9 cellular contexts compared by ENCODE assay signal in genomic region chr22:42316988-42317387, GRCh38. TPM values are rescaled to one million over a fixed set of nuclear protein-coding genes. Genes with fewer than 3 reads are reported as not detected.
DNase-seq lines count a peak whose midpoint lies in the region; ATAC-seq lines count a peak whose summit lies in the region.
"Had no signal": no experiment of that assay in that cellular context is flagged by ENCODE, and none has a peak within 500 bp of the region (broad histone marks: within the 10 kb centered on the region; RNA-seq: fewer than 3 reads in every experiment).

No MANE protein-coding gene starts in this region.

- H3K4me1 Mint-ChIP-seq in activated CD8-positive, alpha-beta memory T cell treated with anti-CD3 and anti-CD28 coated beads, Interleukin-2, amount 10 ng/mL, durations not matched to agents 7 days and 5 days, result peaks cover 13% of the 10 kb centered on the region

- no peaks in the 10 kb centered on the region for H3K9me3 Mint-ChIP-seq in activated CD8-positive, alpha-beta memory T cell treated with anti-CD3 and anti-CD28 coated beads, Interleukin-2, amount 10 ng/mL, durations not matched to agents 7 days and 5 days (ENCODE audit: low read depth)

- H3K36me3 Mint-ChIP-seq in activated CD8-positive, alpha-beta memory T cell treated with anti-CD3 and anti-CD28 coated beads, Interleukin-2, amount 10 ng/mL, durations not matched to agents 7 days and 5 days, result no peaks in the 10 kb centered on the region

- H3K4me3 Mint-ChIP-seq in activated CD8-positive, alpha-beta memory T cell treated with anti-CD3 and anti-CD28 coated beads, Interleukin-2, amount 10 ng/mL, durations not matched to agents 7 days and 5 days, result no peak overlapping the region

- no peaks in the 10 kb centered on the region for H3K27me3 Mint-ChIP-seq in activated CD8-positive, alpha-beta memory T cell treated with anti-CD3 and anti-CD28 coated beads, Interleukin-2, amount 10 ng/mL, durations not matched to agents 7 days and 5 days

- peak; percentile 84 for ATAC-seq in activated CD8-positive, alpha-beta memory T cell treated with anti-CD3 and anti-CD28 coated beads, Interleukin-2, amount 10 ng/mL, durations not matched to agents 7 days and 5 days
- ATAC-seq: Panc1 had no signal

- H3K27ac Mint-ChIP-seq in activated CD8-positive, alpha-beta memory T cell treated with anti-CD3 and anti-CD28 coated beads, Interleukin-2, amount 10 ng/mL, durations not matched to agents 7 days and 5 days, result no peak overlapping the region

- DNase-seq in NCI-H748 (lab: John Stamatoyannopoulos, UW; ENCODE audit: unreplicated experiment), result peak; percentile 37
- DNase-seq in NCI-H748 treated with DMSO at 0.1 percent for 48 hours (lab: John Stamatoyannopoulos, UW), result no peak
- DNase-seq in activated CD8-positive, alpha-beta memory T cell treated with anti-CD3 and anti-CD28 coated beads, Interleukin-2, amount 10 ng/mL, durations not matched to agents 7 days and 5 days, result peak; percentile 69
- DNase-seq in head of caudate nucleus, result peak; percentile 46 to 93 (median 76)
- peak; percentile 44 to 46 for DNase-seq in stimulated activated CD8-positive, alpha-beta memory T cell treated with anti-CD3 and anti-CD28 coated beads, Interleukin-2, amount 100 ng/mL, for 48 hours (ENCODE audit: low read depth in 2 of 2)
- no peak for DNase-seq in GF-D8 (lab: John Stamatoyannopoulos, UW)
- no peak for DNase-seq in SK-N-DZ (ENCODE audit: low spot score)
- DNase-seq in COR-L47 (lab: John Stamatoyannopoulos, UW), result no peak

- CTCF ChIA-PET in activated CD8-positive, alpha-beta memory T cell treated with anti-CD3 and anti-CD28 coated beads, Interleukin-2, amount 10 ng/mL, durations not matched to agents 7 days and 5 days (lab: Charles Lee), result interaction anchor here (1.1 kb wide), 1 partner anchor 39 kb away, joined by 3 read pairs; no protein-coding TSS in a partner anchor

- intact Hi-C loops in head of caudate nucleus (cut with DNase I), result loop anchor here (10.0 kb wide), 1 partner anchor 142 kb away; no protein-coding TSS in a partner anchor

RNA-seq across cellular contexts. Expression of gene TCF20, which starts 46.5 kb away (rescaled TPM):
- total RNA-seq in activated CD8-positive, alpha-beta memory T cell treated with anti-CD3 and anti-CD28 coated beads, Interleukin-2, amount 10 ng/mL, durations not matched to agents 7 days and 5 days, result 10 to 100 TPM; 73.1 to 82.5 TPM
- 25.2 and 27.9 TPM in 2 replicates for polyA plus RNA-seq in SK-N-DZ (2014; cell fraction: cytosol; rRNA removed)
- polyA plus RNA-seq in SK-N-DZ (2014; cell fraction: nucleus; rRNA removed), result 9.5 and 14.0 TPM in 2 replicates

Comparison
In these comparisons a context has a peak if more than half of its experiments do, and no peak if none do; other contexts are left out.
1. DNase-seq: peak in NCI-H748 (single experiment), activated CD8-positive, alpha-beta memory T cell treated with anti-CD3 and anti-CD28 coated beads, Interleukin-2, amount 10 ng/mL, durations not matched to agents 7 days and 5 days (single experiment), head of caudate nucleus (42 of 42) and stimulated activated CD8-positive, alpha-beta memory T cell treated with anti-CD3 and anti-CD28 coated beads, Interleukin-2, amount 100 ng/mL, for 48 hours (2 of 2); none in NCI-H748 treated with DMSO at 0.1 percent for 48 hours (single experiment), GF-D8 (single experiment), SK-N-DZ (single experiment) and COR-L47 (single experiment).